ENCODE assay signal across 28 cellular contexts in the genomic region with DNA sequence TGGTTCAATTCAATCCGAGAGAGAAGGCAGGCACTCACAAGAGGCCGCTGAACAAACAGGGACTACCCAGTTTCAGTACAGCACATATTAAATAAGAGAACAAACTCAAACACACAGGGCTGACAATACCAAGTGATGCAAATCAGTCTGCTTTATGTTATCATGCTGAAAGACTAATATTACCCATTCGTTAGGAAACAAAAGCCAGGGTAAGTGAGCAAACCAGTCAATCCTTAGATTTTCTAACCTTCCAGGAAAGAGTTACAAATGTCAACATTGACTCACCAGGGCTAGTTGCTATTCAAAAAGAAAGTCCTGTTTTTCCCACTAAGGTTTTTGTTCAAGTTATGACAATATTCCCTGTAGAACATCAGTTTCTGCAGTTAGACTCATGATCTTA.
A peak's percentile ranks its signal among the peaks of the same experiment; 100 is the strongest.
DNase-seq lines count a peak whose midpoint lies in the region; ATAC-seq lines count a peak whose summit lies in the region.
"Had no signal": no experiment of that assay in that cellular context is flagged by ENCODE, and none has a peak within 500 bp of the region (broad histone marks: within the 10 kb centered on the region; RNA-seq: fewer than 3 reads in every experiment).

No MANE protein-coding gene starts in this region.

- H3K27ac Mint-ChIP-seq in natural killer cell treated with Interleukin-12 subunit alpha and Interleukin-12 subunit beta and Interleukin-15 and Interleukin-18, amount 100 ng/mL, for 72 hours = no peak overlapping the region
- no peak overlapping the region for H3K27ac Mint-ChIP-seq in stimulated activated memory B cell treated with anti-CD40 and anti-IgM and Interleukin-4, amounts not matched to agents 10 μg/mL and 1 μg/mL and 100 μg/mL, for 72 hours
- H3K27ac Mint-ChIP-seq: T-helper 2 cell treated with Interferon-gamma antibody and Interleukin-4, amounts not matched to agents 5 μg/mL and 100 μg/mL, for 36 hours had no signal

- H3K27me3 ChIP-seq in aorta (ENCODE audit: control insufficient read depth in 1 of 2, insufficient read depth in 2 of 2, low read length in 1 of 2) = no peaks in the 10 kb centered on the region
- H3K27me3 ChIP-seq: brain microvascular endothelial cell, esophagus squamous epithelium, gastrocnemius medialis, right lobe of liver had no signal

- H3K4me3 Mint-ChIP-seq in natural killer cell treated with Interleukin-12 subunit alpha and Interleukin-12 subunit beta and Interleukin-15 and Interleukin-18, amount 100 ng/mL, for 72 hours = no peak overlapping the region
- H3K4me3 Mint-ChIP-seq in stimulated activated memory B cell treated with anti-CD40 and anti-IgM and Interleukin-4, amounts not matched to agents 10 μg/mL and 1 μg/mL and 100 μg/mL, for 72 hours = no peak overlapping the region
- H3K4me3 Mint-ChIP-seq: neural crest cell; T-helper 2 cell treated with Interferon-gamma antibody and Interleukin-4, amounts not matched to agents 5 μg/mL and 100 μg/mL, for 36 hours had no signal

- no peaks in the 10 kb centered on the region for H3K36me3 ChIP-seq in aorta (ENCODE audit: control insufficient read depth in 1 of 2, insufficient read depth in 2 of 2, low read length in 1 of 2)
- H3K36me3 ChIP-seq: brain microvascular endothelial cell, esophagus squamous epithelium, gastrocnemius medialis, HAP-1, lower lobe of right lung, right lobe of liver had no signal

- H3K9me3 Mint-ChIP-seq in natural killer cell treated with Interleukin-12 subunit alpha and Interleukin-12 subunit beta and Interleukin-15 and Interleukin-18, amount 100 ng/mL, for 72 hours = peaks cover 21% of the 10 kb centered on the region
- H3K9me3 Mint-ChIP-seq in stimulated activated memory B cell treated with anti-CD40 and anti-IgM and Interleukin-4, amounts not matched to agents 10 μg/mL and 1 μg/mL and 100 μg/mL, for 72 hours = peaks cover 9% of the 10 kb centered on the region

- H3K27me3 Mint-ChIP-seq in natural killer cell treated with Interleukin-12 subunit alpha and Interleukin-12 subunit beta and Interleukin-15 and Interleukin-18, amount 100 ng/mL, for 72 hours = no peaks in the 10 kb centered on the region
- no peaks in the 10 kb centered on the region for H3K27me3 Mint-ChIP-seq in stimulated activated memory B cell treated with anti-CD40 and anti-IgM and Interleukin-4, amounts not matched to agents 10 μg/mL and 1 μg/mL and 100 μg/mL, for 72 hours

- peak; percentile 91 for DNase-seq in DMS153 treated with DMSO at 0.1 percent for 48 hours (lab: John Stamatoyannopoulos, UW; ENCODE audit: unreplicated experiment)
- DNase-seq in NCI-H146 (lab: John Stamatoyannopoulos, UW) = peak; percentile 97
- peak; percentile 81 for DNase-seq in NCI-H69 (lab: John Stamatoyannopoulos, UW)
- peak; percentile 44 for DNase-seq in epithelial cell of prostate (ENCODE audit: low read depth, low spot score)
- no peak for DNase-seq in natural killer cell treated with Interleukin-12 subunit alpha and Interleukin-12 subunit beta and Interleukin-15 and Interleukin-18, amount 100 ng/mL, for 72 hours (ENCODE audit: low spot score)
- no peak for DNase-seq in aorta
- DNase-seq: activated CD4-positive, alpha-beta T cell treated with anti-CD3 and anti-CD28 coated beads, Interleukin-2, amount 50 U/mL, for 48 hours; activated CD4-positive, CD25-positive, alpha-beta regulatory T cell; activated effector memory CD4-positive, alpha-beta T cell treated with Interleukin-2 at 50 U/mL for 16 hours; brain microvascular endothelial cell; C1 segment of cervical spinal cord; effector memory CD4-positive, alpha-beta T cell; esophagus squamous epithelium; gastrocnemius medialis; GF-D8; lower lobe of right lung; MM.1S; mucosa of descending colon; NCI-H2171 treated with DMSO at 0.1 percent for 48 hours; NK-92 treated with Interleukin-12 subunit alpha and Interleukin-12 subunit beta, amount 100 ng/mL, for 24 hours; posterior cingulate gyrus; right lobe of liver had no signal

- intact Hi-C loops in aorta (cut with DNase I) = no loop called here

- no peaks in the 10 kb centered on the region for H3K4me1 Mint-ChIP-seq in natural killer cell treated with Interleukin-12 subunit alpha and Interleukin-12 subunit beta and Interleukin-15 and Interleukin-18, amount 100 ng/mL, for 72 hours (ENCODE audit: low read depth in 2 of 2)
- H3K4me1 Mint-ChIP-seq in stimulated activated memory B cell treated with anti-CD40 and anti-IgM and Interleukin-4, amounts not matched to agents 10 μg/mL and 1 μg/mL and 100 μg/mL, for 72 hours = peaks cover 4% of the 10 kb centered on the region
- H3K4me1 Mint-ChIP-seq: neural crest cell had no signal

- ATAC-seq in natural killer cell treated with Interleukin-12 subunit alpha and Interleukin-12 subunit beta and Interleukin-15 and Interleukin-18, amount 100 ng/mL, for 72 hours = no peak
- ATAC-seq in stimulated activated memory B cell treated with anti-CD40 and anti-IgM and Interleukin-4, amounts not matched to agents 10 μg/mL and 1 μg/mL and 100 μg/mL, for 72 hours = no peak
- no peak for ATAC-seq in aorta (ENCODE audit: low FRiP score)
- ATAC-seq: gastrocnemius medialis, K562, mucosa of descending colon, SK-N-SH treated with all-trans-retinoic acid at 6 μM for 48 hours had no signal

- H3K36me3 Mint-ChIP-seq in natural killer cell treated with Interleukin-12 subunit alpha and Interleukin-12 subunit beta and Interleukin-15 and Interleukin-18, amount 100 ng/mL, for 72 hours = no peaks in the 10 kb centered on the region
- no peaks in the 10 kb centered on the region for H3K36me3 Mint-ChIP-seq in stimulated activated memory B cell treated with anti-CD40 and anti-IgM and Interleukin-4, amounts not matched to agents 10 μg/mL and 1 μg/mL and 100 μg/mL, for 72 hours

- H3K9me3 ChIP-seq in aorta (ENCODE audit: control insufficient read depth, low read length) = no peaks in the 10 kb centered on the region
- H3K9me3 ChIP-seq: gastrocnemius medialis, HAP-1, mucosa of descending colon, right lobe of liver had no signal

- WGBS in aorta, 2 donors = 75 to 83% methylated on average over 3 of the region's 3 CpGs

- H3K4me1 ChIP-seq in aorta (ENCODE audit: control insufficient read depth in 1 of 2, insufficient read depth in 2 of 2, low read length in 2 of 2) = no peaks in the 10 kb centered on the region
- H3K4me1 ChIP-seq: esophagus squamous epithelium, gastrocnemius medialis, HAP-1, lower lobe of right lung, right lobe of liver had no signal

- no peak overlapping the region for H3K4me3 ChIP-seq in aorta (ENCODE audit: low read length in 2 of 2)
- H3K4me3 ChIP-seq: esophagus squamous epithelium, gastrocnemius medialis, HAP-1, K562, lower lobe of right lung, mucosa of descending colon, right lobe of liver had no signal

- H3K27ac ChIP-seq in epithelial cell of prostate (peak overlapping the region; percentile 26), aorta (ENCODE audit: low read depth in 1 of 2, low read length in 2 of 2) (no peak overlapping the region)
- H3K27ac ChIP-seq: brain microvascular endothelial cell, esophagus squamous epithelium, gastrocnemius medialis, lower lobe of right lung, right lobe of liver had no signal

Comparison
In these comparisons a context has a peak if more than half of its experiments do, and no peak if none do; other contexts are left out.
1. DNase-seq: peak in DMS153 treated with DMSO at 0.1 percent for 48 hours (single experiment), NCI-H146 (single experiment), NCI-H69 (single experiment) and epithelial cell of prostate (single experiment); none in natural killer cell treated with Interleukin-12 subunit alpha and Interleukin-12 subunit beta and Interleukin-15 and Interleukin-18, amount 100 ng/mL, for 72 hours (single experiment) and aorta (0 of 2).